Comparison of ENCODE assay signal across 21 cellular contexts in genomic region chr4:8579526-8580320, GRCh38. TPM values are rescaled to one million over a fixed set of nuclear protein-coding genes. Genes with fewer than 3 reads are reported as not detected.
A peak's percentile ranks its signal among the peaks of the same experiment; 100 is the strongest.
DNase-seq lines count a peak whose midpoint lies in the region; ATAC-seq and TF ChIP-seq lines count a peak whose summit lies in the region.
"Had no signal": no experiment of that assay in that cellular context is flagged by ENCODE, and none has a peak within 500 bp of the region (broad histone marks: within the 10 kb centered on the region; RNA-seq: fewer than 3 reads in every experiment).

No MANE protein-coding gene starts in this region.

- H3K9me3 ChIP-seq in ectodermal cell (ENCODE audit: control insufficient read depth, low read length) (no peaks in the 10 kb centered on the region), neural progenitor cell (ENCODE audit: low read depth) (no peaks in the 10 kb centered on the region), tibial artery (no peaks in the 10 kb centered on the region)
- H3K9me3 ChIP-seq: body of pancreas, esophagus muscularis mucosa, lower lobe of right lung had no signal

- H3K36me3 ChIP-seq in ectodermal cell (ENCODE audit: control insufficient read depth, insufficient read depth, low read length), result no peaks in the 10 kb centered on the region
- H3K36me3 ChIP-seq in neural progenitor cell, result no peaks in the 10 kb centered on the region
- no peaks in the 10 kb centered on the region for H3K36me3 ChIP-seq in tibial artery
- H3K36me3 ChIP-seq: esophagus muscularis mucosa, lower lobe of right lung had no signal

- no peaks in the 10 kb centered on the region for H3K79me2 ChIP-seq in neural progenitor cell (ENCODE audit: low read depth)

- intact Hi-C loops in cardiac septum (cut with DNase I) (no loop called here), left cardiac atrium (cut with DNase I) (no loop called here), tibial artery (cut with DNase I; ENCODE audit: low total_unique reads) (no loop called here)

- DNase-seq in cardiac septum (ENCODE audit: low spot score) (peak; percentile 58), left cardiac atrium (no peak), neural progenitor cell (ENCODE audit: low spot score) (no peak), NCI-H2081 (lab: John Stamatoyannopoulos, UW) (no peak), tibial artery (no peak), superior temporal gyrus (ENCODE audit: extremely low spot score) (no peak)
- DNase-seq: activated naive CD4-positive, alpha-beta T cell; CD8-positive, alpha-beta memory T cell; effector memory CD8-positive, alpha-beta T cell; foreskin melanocyte; hippocampal formation; NCI-H1694; stimulated activated naive B cell treated with anti-CD40 and anti-IgM and Interleukin-4, amounts not matched to agents 10 μg/mL and 1 μg/mL and 100 μg/mL, for 72 hours had no signal

- H3K27me3 ChIP-seq in ectodermal cell (ENCODE audit: control insufficient read depth, insufficient read depth, low read length, poor library complexity, severe bottlenecking), result peaks cover 79% of the 10 kb centered on the region
- H3K27me3 ChIP-seq in neural progenitor cell, result peaks cover 63% of the 10 kb centered on the region
- H3K27me3 ChIP-seq in tibial artery, result peaks cover 0 to 72% of the 10 kb centered on the region in 2 donors
- H3K27me3 ChIP-seq: body of pancreas had no signal

- no peak overlapping the region for H3K9ac ChIP-seq in neural progenitor cell

- no peaks in the 10 kb centered on the region for H3K36me3 Mint-ChIP-seq in neural progenitor cell
- H3K36me3 Mint-ChIP-seq: CD8-positive, alpha-beta memory T cell had no signal

- peaks cover 52% of the 10 kb centered on the region for H3K27me3 Mint-ChIP-seq in neural progenitor cell (ENCODE audit: insufficient read depth, low read depth)

- peaks cover 14% of the 10 kb centered on the region for H3K4me1 ChIP-seq in ectodermal cell (ENCODE audit: control insufficient read depth, insufficient read depth, low read length)
- peaks cover 8% of the 10 kb centered on the region for H3K4me1 ChIP-seq in neural progenitor cell
- H3K4me1 ChIP-seq in tibial artery, result peaks cover 0 to 12% (median 0%) of the 10 kb centered on the region in 4 donors
- H3K4me1 ChIP-seq: body of pancreas, lower lobe of right lung had no signal

- peaks cover 12% of the 10 kb centered on the region for H3F3A ChIP-seq in neural progenitor cell (ENCODE audit: low read depth)

- H4K20me1 ChIP-seq in neural progenitor cell (ENCODE audit: low read depth), result peaks cover 35% of the 10 kb centered on the region

- peak overlapping the region; percentile 25 for H3K4me3 Mint-ChIP-seq in neural progenitor cell
- H3K4me3 Mint-ChIP-seq: CD8-positive, alpha-beta memory T cell; effector memory CD8-positive, alpha-beta T cell; stimulated activated naive B cell treated with anti-CD40 and anti-IgM and Interleukin-4, amounts not matched to agents 10 μg/mL and 1 μg/mL and 100 μg/mL, for 72 hours had no signal

- H3K4me2 ChIP-seq in neural progenitor cell, result peak overlapping the region; percentile 81

- H3K9me3 Mint-ChIP-seq in neural progenitor cell, result no peaks in the 10 kb centered on the region
- H3K9me3 Mint-ChIP-seq: CD8-positive, alpha-beta memory T cell; effector memory CD8-positive, alpha-beta T cell had no signal

- WGBS in ectodermal cell, 2 experiments, result 25 to 27% methylated on average over 12 of the region's 12 CpGs

- no peak for TF ChIP-seq CTCF in neural progenitor cell (IDR thresholded peaks at IDR 0.05)
- no peak for TF ChIP-seq CTCF in tibial artery (IDR thresholded peaks at IDR 0.05)

- H3K4me3 ChIP-seq in ectodermal cell (ENCODE audit: insufficient read depth, low read depth, low read length) (peak overlapping the region; percentile 10), neural progenitor cell (peak overlapping the region; percentile 23), tibial artery (no peak overlapping the region)
- H3K4me3 ChIP-seq: body of pancreas, esophagus muscularis mucosa, lower lobe of right lung had no signal

- ATAC-seq in left cardiac atrium (no peak), esophagus mucosa (no peak)
- ATAC-seq: effector memory CD8-positive, alpha-beta T cell had no signal

- H3K27ac Mint-ChIP-seq in neural progenitor cell, result no peak overlapping the region
- H3K27ac Mint-ChIP-seq: CD8-positive, alpha-beta memory T cell; effector memory CD8-positive, alpha-beta T cell; stimulated activated naive B cell treated with anti-CD40 and anti-IgM and Interleukin-4, amounts not matched to agents 10 μg/mL and 1 μg/mL and 100 μg/mL, for 72 hours had no signal

- H3K27ac ChIP-seq in ectodermal cell (ENCODE audit: insufficient read depth, low read depth, low read length, poor library complexity, severe bottlenecking) (no peak overlapping the region), neural progenitor cell (no peak overlapping the region), tibial artery (no peak overlapping the region)
- H3K27ac ChIP-seq: body of pancreas, esophagus muscularis mucosa, lower lobe of right lung had no signal

- H2AFZ ChIP-seq in neural progenitor cell (replicated peaks), result no peak overlapping the region

- peaks cover 7% of the 10 kb centered on the region for H3K4me1 Mint-ChIP-seq in neural progenitor cell
- H3K4me1 Mint-ChIP-seq: CD8-positive, alpha-beta memory T cell; stimulated activated naive B cell treated with anti-CD40 and anti-IgM and Interleukin-4, amounts not matched to agents 10 μg/mL and 1 μg/mL and 100 μg/mL, for 72 hours had no signal

RNA-seq across cellular contexts. Expression of gene GPR78, which starts 0.5 kb away (rescaled TPM):
- total RNA-seq in cardiac septum, result not detected
- total RNA-seq in left cardiac atrium, result under 1 TPM in 1 of 2 donors, not detected in 1; 0.06 TPM
- polyA plus RNA-seq in ectodermal cell (2013, experiment 1 of 4), result 0.28 TPM
- 0.43 TPM for polyA plus RNA-seq in ectodermal cell (2013, experiment 2 of 4)
- 0.27 TPM for polyA plus RNA-seq in ectodermal cell (2013, experiment 3 of 4)
- 0.45 TPM for polyA plus RNA-seq in ectodermal cell (2013, experiment 4 of 4)
- total RNA-seq in neural progenitor cell (ENCODE audit: low replicate concordance), result 0.09 and 0.28 TPM in 2 replicates
- 6.4 TPM for total RNA-seq in esophagus mucosa
- total RNA-seq: body of pancreas; CD8-positive, alpha-beta memory T cell; esophagus muscularis mucosa; renal cortical epithelial cell; SK-MEL-5; T-helper 1 cell treated with Interleukin-12 subunit alpha and Interleukin-12 subunit beta and Interleukin-4 antibody, amounts not matched to agents 30 ng/mL and 1 ng/mL, for 36 hours had no signal
- polyA plus RNA-seq: CD8-positive, alpha-beta memory T cell had no signal

RNA-seq across cellular contexts. Expression of gene CPZ, which starts 12.8 kb away (rescaled TPM):
- total RNA-seq in cardiac septum, result 0.30 TPM
- 1 to 10 TPM; 1.8 to 2.2 TPM for total RNA-seq in left cardiac atrium
- polyA plus RNA-seq in ectodermal cell (2013, experiment 1 of 4), result 15.8 TPM
- 14.4 TPM for polyA plus RNA-seq in ectodermal cell (2013, experiment 2 of 4)
- polyA plus RNA-seq in ectodermal cell (2013, experiment 3 of 4), result 10.6 TPM
- polyA plus RNA-seq in ectodermal cell (2013, experiment 4 of 4), result 10.7 TPM
- total RNA-seq in neural progenitor cell (ENCODE audit: low replicate concordance), result 5.9 TPM in 1 of 2 replicates, not detected in the other
- total RNA-seq in esophagus mucosa, result 0.80 TPM
- total RNA-seq: CD8-positive, alpha-beta memory T cell; SK-MEL-5; T-helper 1 cell treated with Interleukin-12 subunit alpha and Interleukin-12 subunit beta and Interleukin-4 antibody, amounts not matched to agents 30 ng/mL and 1 ng/mL, for 36 hours had no signal
- polyA plus RNA-seq: CD8-positive, alpha-beta memory T cell had no signal

Comparison
In these comparisons a context has a peak if more than half of its experiments do, and no peak if none do; other contexts are left out.
1. H3K4me3 ChIP-seq: peak in ectodermal cell (single experiment) and neural progenitor cell (single experiment); none in tibial artery (0 of 2).